In the genomic region with DNA sequence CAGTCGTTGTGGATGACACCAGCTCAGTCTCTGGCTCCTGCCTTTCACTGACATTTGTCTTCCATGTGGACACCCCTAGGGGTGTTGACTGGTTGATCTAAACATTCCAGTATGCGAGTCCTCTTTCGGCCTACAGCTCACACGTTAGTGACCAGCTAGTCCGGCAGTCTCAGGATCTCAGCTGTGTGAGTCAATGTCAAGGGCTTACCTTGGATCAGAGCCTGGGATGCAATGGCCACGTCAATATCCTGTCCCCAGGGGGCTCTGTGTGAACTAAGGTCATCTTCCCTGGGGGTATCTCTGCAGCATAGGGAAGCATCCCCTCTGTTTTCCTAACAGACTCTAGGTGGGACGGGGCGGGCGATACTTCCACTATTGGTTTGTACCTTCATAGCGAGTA, we compare ENCODE assay signal across 17 cellular contexts. TPM values are rescaled to one million over a fixed set of nuclear protein-coding genes. Genes with fewer than 3 reads are reported as not detected.
DNase-seq lines count a peak whose midpoint lies in the region; ATAC-seq and TF ChIP-seq lines count a peak whose summit lies in the region.
"Had no signal": no experiment of that assay in that cellular context is flagged by ENCODE, and none has a peak within 500 bp of the region (broad histone marks: within the 10 kb centered on the region; RNA-seq: fewer than 3 reads in every experiment).

No MANE protein-coding gene starts in this region.

- H3K79me1 ChIP-seq in mesenchymal stem cell (replicated peaks; ENCODE audit: low read length, poor library complexity, severe bottlenecking): no peaks in the 10 kb centered on the region

- peak overlapping the region; percentile 58 for H3K9ac ChIP-seq in mesenchymal stem cell (ENCODE audit: low read length)

- H3K18ac ChIP-seq in mesenchymal stem cell (ENCODE audit: low read depth in 1 of 2, low read length in 2 of 2): peak overlapping the region; percentile 37 to 42

- H4K91ac ChIP-seq in mesenchymal stem cell (ENCODE audit: low read length): no peak overlapping the region

- peak overlapping the region; percentile 7 for H2AFZ ChIP-seq in mesenchymal stem cell (ENCODE audit: low read depth, low read length)

- peak overlapping the region in 1 of 2 experiments; percentile 27 for H3K4ac ChIP-seq in mesenchymal stem cell (ENCODE audit: low read depth in 1 of 2, low read length in 2 of 2)

- H3K9me3 ChIP-seq in MG63 (no peaks in the 10 kb centered on the region), mesenchymal stem cell (ENCODE audit: control insufficient read depth, low read length) (no peaks in the 10 kb centered on the region), testis (no peaks in the 10 kb centered on the region)
- H3K9me3 ChIP-seq: ascending aorta, heart left ventricle, left lung had no signal

- peaks cover 12% of the 10 kb centered on the region for H3K4me1 ChIP-seq in mesenchymal stem cell (ENCODE audit: control insufficient read depth, insufficient read depth, low read depth, low read length)
- H3K4me1 ChIP-seq in testis: no peaks in the 10 kb centered on the region
- H3K4me1 ChIP-seq: ascending aorta, left lung had no signal

- H4K8ac ChIP-seq in mesenchymal stem cell (ENCODE audit: low read length): peak overlapping the region; percentile 45

- H2BK12ac ChIP-seq in mesenchymal stem cell (ENCODE audit: low read length in 2 of 2): peak overlapping the region in 1 of 2 experiments; percentile 66

- ATAC-seq in GM19351 (IDR thresholded peaks at IDR 0.05; ENCODE audit: unreplicated experiment): no peak
- ATAC-seq: left lung had no signal

- H3K27ac ChIP-seq in brain microvascular endothelial cell (peak overlapping the region; percentile 26), mesenchymal stem cell (ENCODE audit: low read length, poor library complexity, severe bottlenecking) (peak overlapping the region; percentile 27), testis (no peak overlapping the region)
- H3K27ac ChIP-seq: ascending aorta, heart left ventricle, left lung had no signal

- intact Hi-C loops in testis (cut with DNase I; ENCODE audit: low total_unique reads): no loop called here

- TF ChIP-seq POLR2A in testis (IDR thresholded peaks at IDR 0.05): no peak

- H3K23ac ChIP-seq in mesenchymal stem cell (ENCODE audit: low read length in 2 of 2): no peak overlapping the region

- CTCF ChIA-PET in BJ (lab: Yijun Ruan, JAX): interaction anchor here (0.8 to 1.7 kb wide), 4 partner anchors 10 to 104 kb away, joined by 3 to 9 read pairs (median 3); no protein-coding TSS in a partner anchor

- no peak overlapping the region for H2BK15ac ChIP-seq in mesenchymal stem cell (ENCODE audit: low read depth, poor library complexity, severe bottlenecking)

- 0 out of 2 replicates have a peak, but pooled peaks have one; percentile 1 for TF ChIP-seq CTCF in BJ (IDR thresholded peaks at IDR 0.05; ENCODE audit: insufficient read depth, low read depth, low read length)
- no peak for TF ChIP-seq CTCF in brain microvascular endothelial cell (IDR thresholded peaks at IDR 0.05; ENCODE audit: low read depth, low read length, missing control alignments)
- TF ChIP-seq CTCF in testis (IDR thresholded peaks at IDR 0.05): no peak

- POLR2A ChIA-PET in BJ (lab: Charles Lee): interaction anchor here (1.1 kb wide), 1 partner anchor 10 kb away, joined by 4 read pairs; no protein-coding TSS in a partner anchor

- WGBS in mesenchymal stem cell: 73% methylated on average over 10 of the region's 10 CpGs
- 87 to 88% methylated on average over 10 of the region's 10 CpGs for WGBS in testis, 2 donors

- H3K36me3 ChIP-seq in BJ (ENCODE audit: control insufficient read depth, insufficient read depth, low read length) (no peaks in the 10 kb centered on the region), MG63 (no peaks in the 10 kb centered on the region), brain microvascular endothelial cell (replicated peaks) (no peaks in the 10 kb centered on the region), mesenchymal stem cell (ENCODE audit: control insufficient read depth in 1 of 2, insufficient read depth in 2 of 2, low read depth in 1 of 2, low read length in 2 of 2) (no peaks in the 10 kb centered on the region), testis (ENCODE audit: low read depth, missing control alignments) (no peaks in the 10 kb centered on the region)
- H3K36me3 ChIP-seq: ascending aorta, heart left ventricle, left lung had no signal

- H3K27me3 ChIP-seq in BJ (ENCODE audit: control insufficient read depth, insufficient read depth, low read length): no peaks in the 10 kb centered on the region
- H3K27me3 ChIP-seq in MG63: no peaks in the 10 kb centered on the region
- H3K27me3 ChIP-seq in brain microvascular endothelial cell (replicated peaks): no peaks in the 10 kb centered on the region
- H3K27me3 ChIP-seq in mesenchymal stem cell (ENCODE audit: control insufficient read depth in 1 of 2, insufficient read depth in 1 of 2, low read length in 2 of 2): no peaks in the 10 kb centered on the region
- H3K27me3 ChIP-seq in testis: no peaks in the 10 kb centered on the region
- H3K27me3 ChIP-seq: ascending aorta, heart left ventricle, left lung had no signal

- H3K4me2 ChIP-seq in mesenchymal stem cell (ENCODE audit: low read length, poor library complexity, severe bottlenecking): no peak overlapping the region

- H2BK120ac ChIP-seq in mesenchymal stem cell (ENCODE audit: low read depth, low read length): no peak overlapping the region

- H2AK5ac ChIP-seq in mesenchymal stem cell (ENCODE audit: low read length, severe bottlenecking): peak overlapping the region; percentile 82

- in situ Hi-C loops in brain microvascular endothelial cell (cut with HindIII; ENCODE audit: low pct_ligation_motif_present, low sequenced_read_pairs): no loop called here

- peak; percentile 61 for DNase-seq in BJ (ENCODE audit: low read depth)
- DNase-seq in MG63: peak; percentile 82
- DNase-seq in brain microvascular endothelial cell: peak; percentile 90
- peak; percentile 63 for DNase-seq in mesenchymal stem cell
- DNase-seq in NCI-H2081 (lab: John Stamatoyannopoulos, UW): no peak
- DNase-seq in testis: no peak
- DNase-seq in hypothalamus (lab: John Stamatoyannopoulos, UW): no peak
- DNase-seq: activated CD4-positive, alpha-beta T cell treated with anti-CD3 and anti-CD28 coated beads, Interleukin-2, amount 10 ng/mL, durations not matched to agents 7 days and 5 days; CD4-positive, alpha-beta T cell; GDM1; heart left ventricle; KBM-7; left lung; NCI-H1694; stimulated activated CD4-positive, alpha-beta T cell treated with anti-CD3 and anti-CD28 coated beads, Interleukin-2, amount 100 ng/mL, for 48 hours had no signal

- no peak overlapping the region for H2BK5ac ChIP-seq in mesenchymal stem cell (ENCODE audit: low read depth, low read length, poor library complexity, severe bottlenecking)

- H3K4me3 ChIP-seq in BJ (ENCODE audit: low read depth, low read length) (no peak overlapping the region), MG63 (no peak overlapping the region), brain microvascular endothelial cell (ENCODE audit: low read depth, low read length) (no peak overlapping the region), mesenchymal stem cell (ENCODE audit: insufficient read depth in 1 of 2, low read depth in 1 of 2, low read length in 2 of 2) (no peak overlapping the region), testis (no peak overlapping the region)
- H3K4me3 ChIP-seq: ascending aorta, heart left ventricle, left lung had no signal

- H3K14ac ChIP-seq in mesenchymal stem cell (ENCODE audit: low read length in 2 of 2): peak overlapping the region in 1 of 2 experiments; percentile 86

RNA-seq across cellular contexts. Expression of gene YWHAQ, which starts 35.1 kb away (rescaled TPM):
- polyA plus RNA-seq in BJ (2011; rRNA removed): 235 and 305 TPM in 2 replicates
- polyA minus RNA-seq in BJ (2011; rRNA and poly(A)+ RNA removed): 89.1 and 126 TPM in 2 replicates
- 598 and 683 TPM in 2 replicates for total RNA-seq in MG63 (2014; rRNA removed; shearing (Covaris generic); ENCODE audit: low replicate concordance)
- polyA plus RNA-seq in mesenchymal stem cell (2013, experiment 1 of 2): 317 TPM
- 324 TPM for polyA plus RNA-seq in mesenchymal stem cell (2013, experiment 2 of 2)
- 100 to 1,000 TPM; 260 to 261 TPM for total RNA-seq in testis
- polyA plus RNA-seq in testis (ENCODE audit: insufficient read depth, low read depth, low replicate concordance): 374 TPM

Comparison
In these comparisons a context has a peak if more than half of its experiments do, and no peak if none do; other contexts are left out.
1. DNase-seq: peak in BJ (single experiment), MG63 (single experiment), brain microvascular endothelial cell (single experiment) and mesenchymal stem cell (single experiment); none in NCI-H2081 (0 of 2), testis (single experiment) and hypothalamus (0 of 51).
2. H3K27ac ChIP-seq: peak in brain microvascular endothelial cell (single experiment) and mesenchymal stem cell (single experiment); none in testis (0 of 2).